In genomic region chr13:97883356-97883755, GRCh38 we compare ENCODE assay signal across 32 cellular contexts.
"Had no signal": no experiment of that assay in that cellular context is flagged by ENCODE, and none has a peak within 500 bp of the region (broad histone marks: within the 10 kb centered on the region; RNA-seq: fewer than 3 reads in every experiment).

No MANE protein-coding gene starts in this region.

- H3K27me3 ChIP-seq: breast epithelium, MG63, Peyer's patch, SJCRH30 had no signal

- H3K9ac ChIP-seq: KMS-11, SK-N-SH had no signal

- H3K9me3 ChIP-seq: breast epithelium, MG63, Peyer's patch, SJCRH30, SK-N-SH had no signal

- H3K27me3 Mint-ChIP-seq: activated CD4-positive, alpha-beta T cell treated with anti-CD3 and anti-CD28 coated beads, Interleukin-2, amount 10 ng/mL, durations not matched to agents 7 days and 5 days had no signal

- H3K4me2 ChIP-seq: KMS-11, SK-N-SH had no signal

- H3K4me3 ChIP-seq: breast epithelium, MG63, Peyer's patch, SJCRH30 had no signal

- ATAC-seq: activated naive CD4-positive, alpha-beta T cell treated with anti-CD3 and anti-CD28 coated beads, Interleukin-2, amount 50 U/mL, for 72 hours; activated naive CD8-positive, alpha-beta T cell treated with anti-CD3 and anti-CD28 coated beads, Interleukin-2, amount 50 U/mL, for 24 hours; activated T-cell treated with anti-CD3 and anti-CD28 coated beads, Interleukin-2, amount 50 U/mL, for 4 hours had no signal

- H3K27ac Mint-ChIP-seq: activated CD4-positive, alpha-beta memory T cell treated with anti-CD3 and anti-CD28 coated beads for 36 hours; activated CD4-positive, alpha-beta T cell treated with anti-CD3 and anti-CD28 coated beads, Interleukin-2, amount 10 ng/mL, durations not matched to agents 7 days and 5 days; activated naive CD4-positive, alpha-beta T cell treated with anti-CD3 and anti-CD28 coated beads, Interleukin-2, amount 50 U/mL, for 72 hours; activated naive CD8-positive, alpha-beta T cell treated with anti-CD3 and anti-CD28 coated beads, Interleukin-2, amount 50 U/mL, for 24 hours had no signal

- H3K4me1 Mint-ChIP-seq: activated CD4-positive, alpha-beta T cell treated with anti-CD3 and anti-CD28 coated beads, Interleukin-2, amount 10 ng/mL, durations not matched to agents 7 days and 5 days; activated naive CD8-positive, alpha-beta T cell treated with anti-CD3 and anti-CD28 coated beads, Interleukin-2, amount 50 U/mL, for 24 hours had no signal

- H3K27ac ChIP-seq: breast epithelium, KMS-11, Peyer's patch, RWPE1, SJCRH30, VCaP had no signal

- H3K36me3 ChIP-seq: breast epithelium, MG63, Peyer's patch, SJCRH30 had no signal

- H3K36me3 Mint-ChIP-seq: activated CD4-positive, alpha-beta memory T cell treated with anti-CD3 and anti-CD28 coated beads for 36 hours; activated naive CD4-positive, alpha-beta T cell treated with anti-CD3 and anti-CD28 coated beads, Interleukin-2, amount 50 U/mL, for 72 hours had no signal

- H3K4me3 Mint-ChIP-seq: activated CD4-positive, alpha-beta memory T cell treated with anti-CD3 and anti-CD28 coated beads for 36 hours; activated CD4-positive, alpha-beta T cell treated with anti-CD3 and anti-CD28 coated beads, Interleukin-2, amount 10 ng/mL, durations not matched to agents 7 days and 5 days; activated naive CD8-positive, alpha-beta T cell treated with anti-CD3 and anti-CD28 coated beads, Interleukin-2, amount 50 U/mL, for 24 hours; activated T-cell treated with anti-CD3 and anti-CD28 coated beads, Interleukin-2, amount 50 U/mL, for 4 hours had no signal

- H3K4me1 ChIP-seq: breast epithelium, Peyer's patch had no signal

- DNase-seq: activated CD4-positive, alpha-beta memory T cell treated with anti-CD3 and anti-CD28 coated beads for 36 hours; activated CD4-positive, alpha-beta T cell treated with anti-CD3 and anti-CD28 coated beads, Interleukin-2, amount 10 ng/mL, durations not matched to agents 7 days and 5 days; activated CD4-positive, CD25-positive, alpha-beta regulatory T cell; activated CD8-positive, alpha-beta memory T cell treated with anti-CD3 and anti-CD28 coated beads for 24 hours; activated effector memory CD4-positive, alpha-beta T cell treated with anti-CD3 and anti-CD28 coated beads, Interleukin-2, amount 50 U/mL, for 16 hours; activated naive CD4-positive, alpha-beta T cell treated with Interleukin-2 at 50 U/mL for 16 hours; activated naive CD8-positive, alpha-beta T cell treated with anti-CD3 and anti-CD28 coated beads, Interleukin-2, amount 50 U/mL, for 24 hours; activated T-cell treated with anti-CD3 and anti-CD28 coated beads, Interleukin-2, amount 50 U/mL, for 4 hours; amygdala; MG63; MV-4-11; NCI-H1092 treated with DMSO at 0.1 percent for 48 hours; NCI-H1417 treated with DMSO at 0.1 percent for 48 hours; NCI-H1694; NCI-H2029; NCI-H2107; NCI-H2171 treated with DMSO at 0.1 percent for 48 hours; NCI-H345; NCI-H510A; NCI-H69; NK-92 treated with Interleukin-12 subunit alpha and Interleukin-12 subunit beta, amount 100 ng/mL, for 24 hours; OCI-M1; Peyer's patch; Right ventricle myocardium superior; SJCRH30; SK-N-SH; T-helper 1 cell had no signal

- H3K9me3 Mint-ChIP-seq: activated CD4-positive, alpha-beta memory T cell treated with anti-CD3 and anti-CD28 coated beads for 36 hours; activated CD4-positive, alpha-beta T cell treated with anti-CD3 and anti-CD28 coated beads, Interleukin-2, amount 10 ng/mL, durations not matched to agents 7 days and 5 days; activated naive CD8-positive, alpha-beta T cell treated with anti-CD3 and anti-CD28 coated beads, Interleukin-2, amount 50 U/mL, for 24 hours; activated T-cell treated with anti-CD3 and anti-CD28 coated beads, Interleukin-2, amount 50 U/mL, for 4 hours had no signal
